In genomic region chr20:5651189-5651588, GRCh38 we compare ENCODE assay signal across 6 cellular contexts. TPM values are rescaled to one million over a fixed set of nuclear protein-coding genes. Genes with fewer than 3 reads are reported as not detected.
DNase-seq lines count a peak whose midpoint lies in the region; ATAC-seq, FAIRE-seq and TF ChIP-seq lines count a peak whose summit lies in the region.
"Not testable (repeated sequence)": the region's sequence is repeated elsewhere in the genome, so short reads cannot be mapped to it uniquely, and the experiment has no call there.

No MANE protein-coding gene starts in this region.

- TF ChIP-seq EP300 in GM12878 (IDR thresholded peaks at IDR 0.05; ENCODE audit: borderline replicate concordance in 1 of 2, control insufficient read depth in 1 of 2, low read depth in 2 of 2, low read length in 2 of 2) = not testable (repeated sequence)

- WGBS in GM12878 (ENCODE audit: insufficient coverage, insufficient replicate concordance, low lambda C conversion rate, missing lambda C conversion rate) = 92% methylated on average over 6 of the region's 6 CpGs
- 84% methylated on average over 6 of the region's 6 CpGs for WGBS in hepatocyte (ENCODE audit: low lambda C conversion rate, missing lambda C conversion rate)

- not testable (repeated sequence) for H3K4me3 Mint-ChIP-seq in CD14-positive monocyte, HFFc6

- H3K36me3 ChIP-seq in PC-9 (ENCODE audit: low read depth); GM12878 (ENCODE audit: control insufficient read depth in 2 of 2, insufficient read depth in 2 of 2, low read length in 1 of 2); hepatocyte (replicated peaks; ENCODE audit: insufficient read depth, low read depth); osteoblast (ENCODE audit: insufficient read depth, low read length): not testable (repeated sequence)

- H3K9me3 ChIP-seq in PC-9 (ENCODE audit: insufficient read depth, low read depth); GM12878 (replicated peaks; ENCODE audit: control insufficient read depth, insufficient read depth, low read length); hepatocyte (ENCODE audit: low read depth); osteoblast (ENCODE audit: low read depth, low read length): not testable (repeated sequence)

- H3K4me1 ChIP-seq in PC-9 (replicated peaks; ENCODE audit: insufficient read depth) = peaks cover 77% of the 10 kb centered on the region
- peaks cover 74% of the 10 kb centered on the region for H3K4me1 ChIP-seq in GM12878 (ENCODE audit: control insufficient read depth, insufficient read depth, low read length)
- H3K4me1 ChIP-seq in hepatocyte (ENCODE audit: insufficient read depth) = peaks cover 11% of the 10 kb centered on the region
- H3K4me1 ChIP-seq in osteoblast (ENCODE audit: insufficient read depth, low read length) = peaks cover 39% of the 10 kb centered on the region

- H3K79me2 ChIP-seq in PC-9 (ENCODE audit: low read depth); GM12878 (ENCODE audit: control insufficient read depth, insufficient read depth, low read length); hepatocyte; osteoblast (ENCODE audit: insufficient read depth, low read length): not testable (repeated sequence)

- H3K27ac ChIP-seq in PC-9 (peak overlapping the region; percentile 94), GM12878 (ENCODE audit: control insufficient read depth, insufficient read depth) (peak overlapping the region; percentile 97), hepatocyte (peak overlapping the region; percentile 30), osteoblast (ENCODE audit: low read depth, low read length) (peak overlapping the region; percentile 97)

- H3K27ac Mint-ChIP-seq in CD14-positive monocyte (peak overlapping the region; percentile 77 to 100 (median 100)), HFFc6 (peak overlapping the region; percentile 26; the same call in 1 of the 2 replicates)

- DNase-seq in CD14-positive monocyte (ENCODE audit: low spot score); HFFc6; PC-9; GM12878 (ENCODE audit: low read depth, low spot score); hepatocyte (ENCODE audit: low spot score); osteoblast (ENCODE audit: insufficient read length, low spot score, missing footprints): not testable (repeated sequence)

- not testable (repeated sequence) for H3K27me3 Mint-ChIP-seq in CD14-positive monocyte (ENCODE audit: low read depth in 3 of 3); HFFc6 (ENCODE audit: insufficient read depth)

- in situ Hi-C loops in GM12878 (cut with MboI) = not testable (repeated sequence)

- FAIRE-seq in GM12878 (lab: Jason Lieb, UNC) = not testable (repeated sequence)

- peaks cover 63% of the 10 kb centered on the region for H3F3A ChIP-seq in PC-9 (ENCODE audit: insufficient read depth, low read depth)

- H3K4me2 ChIP-seq in PC-9; GM12878 (ENCODE audit: control insufficient read depth, insufficient read depth); hepatocyte; osteoblast (ENCODE audit: insufficient read depth, low read length): not testable (repeated sequence)

- not testable (repeated sequence) for TF ChIP-seq CTCF in CD14-positive monocyte (IDR thresholded peaks at IDR 0.05); HFFc6 (IDR thresholded peaks at IDR 0.05); PC-9 (conservative IDR thresholded peaks at IDR 0.05); GM12878 (IDR thresholded peaks at IDR 0.05 in 2 of 3, conservative IDR thresholded peaks at IDR 0.05 in 1 of 3; ENCODE audit: control insufficient read depth in 2 of 3, extremely low read depth in 1 of 3, insufficient read depth in 1 of 3, low read depth in 3 of 3, low read length in 3 of 3); hepatocyte (IDR thresholded peaks at IDR 0.05; ENCODE audit: poor library complexity); osteoblast (IDR thresholded peaks at IDR 0.05; ENCODE audit: extremely low read depth, low read depth, low read length)

- CTCF ChIA-PET in PC-9 (lab: Charles Lee) = not testable (repeated sequence)
- CTCF ChIA-PET in GM12878 (lab: Yijun Ruan, JAX) = interaction anchor here (0.8 to 1.4 kb wide), 5 partner anchors 42 to 137 kb away, joined by 3 to 4 read pairs (median 3); no protein-coding TSS in a partner anchor

- SMC1A ChIA-PET in GM12878 (lab: Charles Lee; ENCODE audit: uncharacterized antibody, unreplicated experiment) = interaction anchor here (0.6 to 3.1 kb wide), 5 partner anchors 9 to 137 kb away, joined by 4 to 15 read pairs (median 6); no protein-coding TSS in a partner anchor

- peaks cover 82% of the 10 kb centered on the region for H3K4me1 Mint-ChIP-seq in CD14-positive monocyte
- H3K4me1 Mint-ChIP-seq in HFFc6 (ENCODE audit: low read depth) = peaks cover 50% of the 10 kb centered on the region

- not testable (repeated sequence) for H3K9ac ChIP-seq in GM12878 (ENCODE audit: control insufficient read depth, insufficient read depth, low read length)

- not testable (repeated sequence) for BruUV-seq in PC-9 (replicated peaks; lab: Mats Ljungman, UMichigan); GM12878 (replicated peaks; lab: Mats Ljungman, UMichigan)

- POLR2A ChIA-PET in PC-9 (lab: Charles Lee; ENCODE audit: unreplicated experiment) = interaction anchor here (0.7 kb wide), 1 partner anchor 112 kb away, joined by 4 read pairs; no protein-coding TSS in a partner anchor
- POLR2A ChIA-PET in GM12878 (lab: Charles Lee) = interaction anchor here (0.6 to 0.9 kb wide), 2 partner anchors 61 to 110 kb away, joined by 3 read pairs; no protein-coding TSS in a partner anchor

- intact Hi-C loops in CD14-positive monocyte (cut with micrococcal nuclease); PC-9 (cut with micrococcal nuclease; ENCODE audit: unreplicated experiment); GM12878 (cut with micrococcal nuclease; ENCODE audit: unreplicated experiment): not testable (repeated sequence)

- not testable (repeated sequence) for H3K9me3 Mint-ChIP-seq in CD14-positive monocyte, HFFc6

- H3K27me3 ChIP-seq in PC-9 (ENCODE audit: insufficient read depth, low read depth); GM12878 (replicated peaks in 1 of 2; ENCODE audit: control insufficient read depth in 2 of 2, insufficient read depth in 2 of 2, low read length in 1 of 2); hepatocyte; osteoblast (ENCODE audit: insufficient read depth, low read length): not testable (repeated sequence)

- H2AFZ ChIP-seq in PC-9; GM12878 (ENCODE audit: control insufficient read depth, low read depth, low read length); hepatocyte; osteoblast (ENCODE audit: low read length): not testable (repeated sequence)

- H3K36me3 Mint-ChIP-seq in CD14-positive monocyte; HFFc6 (ENCODE audit: low read depth): not testable (repeated sequence)

- TF ChIP-seq POLR2A in GM12878 (IDR thresholded peaks at IDR 0.05; ENCODE audit: low read depth, low read length) = not testable (repeated sequence)

- RAD21 ChIA-PET in GM12878 (lab: Charles Lee; ENCODE audit: unreplicated experiment) = interaction anchor here (1.3 to 2.5 kb wide), 7 partner anchors 8 to 137 kb away, joined by 3 to 9 read pairs (median 8); no protein-coding TSS in a partner anchor

- TF ChIP-seq RAD21 in GM12878 (IDR thresholded peaks at IDR 0.05; ENCODE audit: insufficient read depth, low read depth, low read length) = not testable (repeated sequence)

- not testable (repeated sequence) for H3K9me2 ChIP-seq in PC-9 (ENCODE audit: insufficient read depth); hepatocyte (replicated peaks; ENCODE audit: insufficient read depth)

- H4K20me1 ChIP-seq in PC-9 (ENCODE audit: insufficient read depth); GM12878 (ENCODE audit: control insufficient read depth, insufficient read depth); hepatocyte (ENCODE audit: insufficient read depth, poor library complexity, severe bottlenecking); osteoblast (ENCODE audit: insufficient read depth, low read length): not testable (repeated sequence)

- not testable (repeated sequence) for ATAC-seq in GM12878

- H3K4me3 ChIP-seq in PC-9; GM12878; hepatocyte; osteoblast (ENCODE audit: insufficient read depth, low read length): not testable (repeated sequence)

RNA-seq across cellular contexts. Expression of gene GPCPD1, which starts 40.4 kb away (rescaled TPM):
- polyA plus RNA-seq in CD14-positive monocyte = 10 to 100 TPM; 46.8 to 78.9 TPM
- total RNA-seq in HFFc6 (2021; fragmentation: NEBNext Ultra II Directional; extraction: Animal tissue kit (Norgen Biotek cat#: 25700)) = 10 to 100 TPM; 15.1 to 18.5 (median 16.4) TPM
- 12.8 and 24.2 TPM in 2 replicates for total RNA-seq in PC-9 (2021)
- 327 and 357 TPM in 2 replicates for total RNA-seq in GM12878 (2013; cell fraction: nucleolus; rRNA removed)
- 35.2 and 42.1 TPM in 2 replicates for total RNA-seq in GM12878 (2014; rRNA removed)
- 46.3 and 49.8 TPM in 2 replicates for total RNA-seq in GM12878 (2014; rRNA removed; fragmentation: Illumina TruSeq; extraction: Trizol)
- total RNA-seq in GM12878 (2021) = 55.0 and 59.4 TPM in 2 replicates
- polyA plus RNA-seq in GM12878 (2011; ENCODE audit: low read depth) = 38.8 TPM
- 87.4 and 116 TPM in 2 replicates for polyA plus RNA-seq in GM12878 (2011; rRNA removed)
- polyA plus RNA-seq in GM12878 (2011; cell fraction: cytosol; rRNA removed) = 26.8 and 34.0 TPM in 2 replicates
- polyA plus RNA-seq in GM12878 (2011; cell fraction: nucleus; rRNA removed) = 94.3 and 132 TPM in 2 replicates
- 48.8 and 69.8 TPM in 2 replicates for polyA plus RNA-seq in GM12878 (2012)
- 38.2 and 55.0 TPM in 2 replicates for polyA plus RNA-seq in GM12878 (2014; fragmentation: Illumina TruSeq; extraction: Trizol)
- 10 to 100 TPM; 14.5 to 14.6 TPM for polyA plus RNA-seq in GM12878 (2014; fragmentation: Nextera tagmentation; extraction: Ambion mirVana)
- 29.2 and 34.3 TPM in 2 replicates for polyA plus RNA-seq in GM12878 (2014; rRNA removed)
- 10 to 100 TPM; 46.2 to 49.2 TPM for polyA plus RNA-seq in GM12878 (2016; fragmentation: Nextera tagmentation; extraction: Ambion mirVana)
- 45.8 and 63.5 TPM in 2 replicates for polyA minus RNA-seq in GM12878 (2011; rRNA and poly(A)+ RNA removed)
- polyA minus RNA-seq in GM12878 (2011; cell fraction: cytosol; rRNA and poly(A)+ RNA removed) = 13.2 and 23.1 TPM in 2 replicates
- polyA minus RNA-seq in GM12878 (2011; cell fraction: nucleus; rRNA and poly(A)+ RNA removed) = 42.9 and 56.6 TPM in 2 replicates
- 18.6 and 27.9 TPM in 2 replicates for total RNA-seq in hepatocyte
- polyA plus RNA-seq in hepatocyte = 8.8 and 10.6 TPM in 2 replicates
- total RNA-seq in osteoblast = 22.4 and 23.9 TPM in 2 replicates

Comparison
In these comparisons a context has a peak if more than half of its experiments do, and no peak if none do; other contexts are left out.
1. H3K27ac ChIP-seq: peak in every context shown above with its lines; median percentile 97 in GM12878; 97 in osteoblast; 94 in PC-9; 30 in hepatocyte.